1 cellular context compared by ENCODE assay signal in the genomic region with DNA sequence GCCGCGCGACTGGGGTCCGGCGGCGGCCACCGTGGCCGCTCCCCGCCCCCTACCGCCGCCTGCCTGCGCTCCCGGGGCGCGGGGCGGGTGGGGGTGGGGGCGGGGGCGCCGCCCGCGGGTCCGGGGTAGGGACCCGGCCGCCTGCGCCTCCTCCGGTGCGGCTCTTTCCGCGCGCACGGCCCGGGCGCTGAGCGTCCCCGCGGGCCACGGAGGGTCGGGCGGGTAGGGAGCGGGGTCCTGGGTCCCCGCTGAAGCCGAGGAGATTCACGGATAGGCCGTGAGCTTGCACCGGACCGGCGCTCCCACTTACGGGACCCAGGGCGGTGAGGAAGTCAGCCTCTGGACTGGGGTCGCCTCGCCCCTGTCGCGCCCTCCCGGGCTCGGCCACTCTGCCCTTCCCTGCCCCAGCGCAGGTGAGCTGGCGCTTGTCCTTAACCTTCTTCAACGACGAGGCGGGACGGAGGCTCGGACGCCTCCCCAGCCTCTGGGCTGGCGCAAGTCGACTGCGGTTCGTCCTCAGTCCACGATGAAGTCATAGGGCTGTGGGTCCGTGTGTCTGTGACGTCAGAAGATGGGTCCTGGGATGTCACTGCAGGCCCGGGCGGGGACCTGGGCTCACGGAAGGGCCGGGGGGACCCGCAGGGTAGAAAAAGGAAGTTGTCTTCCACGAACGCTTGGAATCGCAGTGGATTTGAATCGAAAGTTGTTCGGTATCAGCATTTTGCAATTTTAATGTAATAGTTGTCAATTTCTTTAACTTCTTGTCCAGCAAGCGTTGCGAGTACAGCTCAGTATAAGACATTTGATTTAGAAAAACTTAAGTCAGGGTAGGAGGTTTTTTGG.
A peak's percentile ranks its signal among the peaks of the same experiment; 100 is the strongest.
TF ChIP-seq lines count a peak whose summit lies in the region.

No MANE protein-coding gene starts in this region.

TF ChIP-seq in K562, 482 proteins besides CTCF, POLR2A, EP300 and RAD21 (continued from another document and continues in another):
- TF ChIP-seq, protein P1, sequence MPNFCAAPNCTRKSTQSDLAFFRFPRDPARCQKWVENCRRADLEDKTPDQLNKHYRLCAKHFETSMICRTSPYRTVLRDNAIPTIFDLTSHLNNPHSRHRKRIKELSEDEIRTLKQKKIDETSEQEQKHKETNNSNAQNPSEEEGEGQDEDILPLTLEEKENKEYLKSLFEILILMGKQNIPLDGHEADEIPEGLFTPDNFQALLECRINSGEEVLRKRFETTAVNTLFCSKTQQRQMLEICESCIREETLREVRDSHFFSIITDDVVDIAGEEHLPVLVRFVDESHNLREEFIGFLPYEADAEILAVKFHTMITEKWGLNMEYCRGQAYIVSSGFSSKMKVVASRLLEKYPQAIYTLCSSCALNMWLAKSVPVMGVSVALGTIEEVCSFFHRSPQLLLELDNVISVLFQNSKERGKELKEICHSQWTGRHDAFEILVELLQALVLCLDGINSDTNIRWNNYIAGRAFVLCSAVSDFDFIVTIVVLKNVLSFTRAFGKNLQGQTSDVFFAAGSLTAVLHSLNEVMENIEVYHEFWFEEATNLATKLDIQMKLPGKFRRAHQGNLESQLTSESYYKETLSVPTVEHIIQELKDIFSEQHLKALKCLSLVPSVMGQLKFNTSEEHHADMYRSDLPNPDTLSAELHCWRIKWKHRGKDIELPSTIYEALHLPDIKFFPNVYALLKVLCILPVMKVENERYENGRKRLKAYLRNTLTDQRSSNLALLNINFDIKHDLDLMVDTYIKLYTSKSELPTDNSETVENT (CRISPR knock-in tag; IDR thresholded peaks at IDR 0.05): no peak
- TF ChIP-seq, protein P2, sequence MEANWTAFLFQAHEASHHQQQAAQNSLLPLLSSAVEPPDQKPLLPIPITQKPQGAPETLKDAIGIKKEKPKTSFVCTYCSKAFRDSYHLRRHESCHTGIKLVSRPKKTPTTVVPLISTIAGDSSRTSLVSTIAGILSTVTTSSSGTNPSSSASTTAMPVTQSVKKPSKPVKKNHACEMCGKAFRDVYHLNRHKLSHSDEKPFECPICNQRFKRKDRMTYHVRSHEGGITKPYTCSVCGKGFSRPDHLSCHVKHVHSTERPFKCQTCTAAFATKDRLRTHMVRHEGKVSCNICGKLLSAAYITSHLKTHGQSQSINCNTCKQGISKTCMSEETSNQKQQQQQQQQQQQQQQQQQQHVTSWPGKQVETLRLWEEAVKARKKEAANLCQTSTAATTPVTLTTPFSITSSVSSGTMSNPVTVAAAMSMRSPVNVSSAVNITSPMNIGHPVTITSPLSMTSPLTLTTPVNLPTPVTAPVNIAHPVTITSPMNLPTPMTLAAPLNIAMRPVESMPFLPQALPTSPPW (CRISPR knock-in tag; IDR thresholded peaks at IDR 0.05): peak; percentile 60
- TF ChIP-seq HOXB6 (CRISPR knock-in tag; IDR thresholded peaks at IDR 0.05; ENCODE audit: borderline replicate concordance) (no peak), MXI1 (IDR thresholded peaks at IDR 0.05; ENCODE audit: low read depth, low read length) (no peak), TFAM (CRISPR knock-in tag; conservative IDR thresholded peaks at IDR 0.05) (no peak), CTBP1 (IDR thresholded peaks at IDR 0.05; ENCODE audit: borderline replicate concordance) (peak; percentile 57; the same call in 1 of the 2 replicates), HIVEP1 (CRISPR knock-in tag; IDR thresholded peaks at IDR 0.05) (no peak), SMAD3 (CRISPR knock-in tag; conservative IDR thresholded peaks at IDR 0.05) (no peak), CCNT2 (IDR thresholded peaks at IDR 0.05; ENCODE audit: borderline replicate concordance, extremely low read depth, insufficient read length, low read depth, low read length) (peak; percentile 40), TCFL5 (CRISPR knock-in tag; conservative IDR thresholded peaks at IDR 0.05) (no peak), ZNF431 (CRISPR knock-in tag; IDR thresholded peaks at IDR 0.05) (no peak), HDAC1 (IDR thresholded peaks at IDR 0.05) (peak in 1 of 2 experiments; percentile 51; a peak in 1 of 4 replicates), HCFC1 (IDR thresholded peaks at IDR 0.05; ENCODE audit: low read depth, low read length) (no peak), GTF2F1 (IDR thresholded peaks at IDR 0.05; ENCODE audit: low read depth, low read length) (no peak), ZNF79 (CRISPR knock-in tag; IDR thresholded peaks at IDR 0.05; ENCODE audit: low read depth) (no peak), CXXC5 (CRISPR knock-in tag; IDR thresholded peaks at IDR 0.05) (peak; percentile 38), TAF7 (tag; IDR thresholded peaks at IDR 0.05) (no peak), ZZZ3 (IDR thresholded peaks at IDR 0.05) (no peak), RBM15 (IDR thresholded peaks at IDR 0.05; ENCODE audit: insufficient read depth, low read length) (no peak), ZNF282 (CRISPR knock-in tag; IDR thresholded peaks at IDR 0.05) (no peak), SREBF1 (IDR thresholded peaks at IDR 0.05; ENCODE audit: borderline replicate concordance, low read depth, low read length) (no peak), GABPB2 (CRISPR knock-in tag; conservative IDR thresholded peaks at IDR 0.05) (no peak), SAFB2 (IDR thresholded peaks at IDR 0.05; ENCODE audit: borderline replicate concordance, low read depth, low read length, severe bottlenecking) (no peak), DDX20 (tag; IDR thresholded peaks at IDR 0.05; ENCODE audit: low read depth) (no peak), ZNF77 (CRISPR knock-in tag; IDR thresholded peaks at IDR 0.05) (no peak), ZNF324 (CRISPR knock-in tag; IDR thresholded peaks at IDR 0.05) (no peak), ZNF644 (tag; IDR thresholded peaks at IDR 0.05; ENCODE audit: low read depth) (no peak), SOX6 (IDR thresholded peaks at IDR 0.05) (0 out of 2 replicates have a peak, but pooled peaks have one; percentile 17), RBFOX2 (IDR thresholded peaks at IDR 0.05; ENCODE audit: low read depth, low read length) (peak; percentile 89), RBM14 (IDR thresholded peaks at IDR 0.05; ENCODE audit: borderline replicate concordance, insufficient read depth, low read depth, low read length) (no peak), MAFG (tag; conservative IDR thresholded peaks at IDR 0.05) (no peak), TRIM24 (IDR thresholded peaks at IDR 0.05) (no peak), POLR2AphosphoS5 (IDR thresholded peaks at IDR 0.05; ENCODE audit: control insufficient read depth, insufficient read depth, low read depth, low read length) (peak; percentile 75), SNRNP70 (optimal IDR thresholded peaks at IDR 0.05; ENCODE audit: low read depth, low read length) (no peak), CCAR2 (IDR thresholded peaks at IDR 0.05; ENCODE audit: low read depth, low read length) (no peak), NBN (IDR thresholded peaks at IDR 0.05; ENCODE audit: low read depth) (peak; percentile 97), BMI1 (IDR thresholded peaks at IDR 0.05; ENCODE audit: low read length) (no peak), MAFF (IDR thresholded peaks at IDR 0.05; ENCODE audit: low read length) (no peak), HDGF (IDR thresholded peaks at IDR 0.05) (no peak), BRCA1 (IDR thresholded peaks at IDR 0.05) (no peak), BRCA1 (CRISPR knock-in tag; IDR thresholded peaks at IDR 0.05) (no peak), NCOA1 (IDR thresholded peaks at IDR 0.05; ENCODE audit: low read depth) (peak; percentile 96), NRF1 (conservative IDR thresholded peaks at IDR 0.05 in 1 of 2, IDR thresholded peaks at IDR 0.05 in 1 of 2) (peak; percentile 74 to 78)
- TF ChIP-seq, protein P3, sequence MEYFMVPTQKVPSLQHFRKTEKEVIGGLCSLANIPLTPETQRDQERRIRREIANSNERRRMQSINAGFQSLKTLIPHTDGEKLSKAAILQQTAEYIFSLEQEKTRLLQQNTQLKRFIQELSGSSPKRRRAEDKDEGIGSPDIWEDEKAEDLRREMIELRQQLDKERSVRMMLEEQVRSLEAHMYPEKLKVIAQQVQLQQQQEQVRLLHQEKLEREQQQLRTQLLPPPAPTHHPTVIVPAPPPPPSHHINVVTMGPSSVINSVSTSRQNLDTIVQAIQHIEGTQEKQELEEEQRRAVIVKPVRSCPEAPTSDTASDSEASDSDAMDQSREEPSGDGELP (CRISPR knock-in tag; IDR thresholded peaks at IDR 0.05; ENCODE audit: borderline replicate concordance): peak; percentile 46; the same call in 1 of the 2 replicates
- TF ChIP-seq, protein P4, sequence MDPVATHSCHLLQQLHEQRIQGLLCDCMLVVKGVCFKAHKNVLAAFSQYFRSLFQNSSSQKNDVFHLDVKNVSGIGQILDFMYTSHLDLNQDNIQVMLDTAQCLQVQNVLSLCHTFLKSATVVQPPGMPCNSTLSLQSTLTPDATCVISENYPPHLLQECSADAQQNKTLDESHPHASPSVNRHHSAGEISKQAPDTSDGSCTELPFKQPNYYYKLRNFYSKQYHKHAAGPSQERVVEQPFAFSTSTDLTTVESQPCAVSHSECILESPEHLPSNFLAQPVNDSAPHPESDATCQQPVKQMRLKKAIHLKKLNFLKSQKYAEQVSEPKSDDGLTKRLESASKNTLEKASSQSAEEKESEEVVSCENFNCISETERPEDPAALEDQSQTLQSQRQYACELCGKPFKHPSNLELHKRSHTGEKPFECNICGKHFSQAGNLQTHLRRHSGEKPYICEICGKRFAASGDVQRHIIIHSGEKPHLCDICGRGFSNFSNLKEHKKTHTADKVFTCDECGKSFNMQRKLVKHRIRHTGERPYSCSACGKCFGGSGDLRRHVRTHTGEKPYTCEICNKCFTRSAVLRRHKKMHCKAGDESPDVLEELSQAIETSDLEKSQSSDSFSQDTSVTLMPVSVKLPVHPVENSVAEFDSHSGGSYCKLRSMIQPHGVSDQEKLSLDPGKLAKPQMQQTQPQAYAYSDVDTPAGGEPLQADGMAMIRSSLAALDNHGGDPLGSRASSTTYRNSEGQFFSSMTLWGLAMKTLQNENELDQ (CRISPR knock-in tag; IDR thresholded peaks at IDR 0.05; ENCODE audit: borderline replicate concordance): no peak
- TF ChIP-seq, protein P5, sequence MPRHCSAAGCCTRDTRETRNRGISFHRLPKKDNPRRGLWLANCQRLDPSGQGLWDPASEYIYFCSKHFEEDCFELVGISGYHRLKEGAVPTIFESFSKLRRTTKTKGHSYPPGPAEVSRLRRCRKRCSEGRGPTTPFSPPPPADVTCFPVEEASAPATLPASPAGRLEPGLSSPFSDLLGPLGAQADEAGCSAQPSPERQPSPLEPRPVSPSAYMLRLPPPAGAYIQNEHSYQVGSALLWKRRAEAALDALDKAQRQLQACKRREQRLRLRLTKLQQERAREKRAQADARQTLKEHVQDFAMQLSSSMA (CRISPR knock-in tag; IDR thresholded peaks at IDR 0.05): no peak
- TF ChIP-seq, protein P6, sequence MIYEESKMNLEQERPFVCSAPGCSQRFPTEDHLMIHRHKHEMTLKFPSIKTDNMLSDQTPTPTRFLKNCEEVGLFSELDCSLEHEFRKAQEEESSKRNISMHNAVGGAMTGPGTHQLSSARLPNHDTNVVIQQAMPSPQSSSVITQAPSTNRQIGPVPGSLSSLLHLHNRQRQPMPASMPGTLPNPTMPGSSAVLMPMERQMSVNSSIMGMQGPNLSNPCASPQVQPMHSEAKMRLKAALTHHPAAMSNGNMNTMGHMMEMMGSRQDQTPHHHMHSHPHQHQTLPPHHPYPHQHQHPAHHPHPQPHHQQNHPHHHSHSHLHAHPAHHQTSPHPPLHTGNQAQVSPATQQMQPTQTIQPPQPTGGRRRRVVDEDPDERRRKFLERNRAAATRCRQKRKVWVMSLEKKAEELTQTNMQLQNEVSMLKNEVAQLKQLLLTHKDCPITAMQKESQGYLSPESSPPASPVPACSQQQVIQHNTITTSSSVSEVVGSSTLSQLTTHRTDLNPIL (CRISPR knock-in tag; IDR thresholded peaks at IDR 0.05): no peak
- TF ChIP-seq, protein P7, sequence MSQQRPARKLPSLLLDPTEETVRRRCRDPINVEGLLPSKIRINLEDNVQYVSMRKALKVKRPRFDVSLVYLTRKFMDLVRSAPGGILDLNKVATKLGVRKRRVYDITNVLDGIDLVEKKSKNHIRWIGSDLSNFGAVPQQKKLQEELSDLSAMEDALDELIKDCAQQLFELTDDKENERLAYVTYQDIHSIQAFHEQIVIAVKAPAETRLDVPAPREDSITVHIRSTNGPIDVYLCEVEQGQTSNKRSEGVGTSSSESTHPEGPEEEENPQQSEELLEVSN (IDR thresholded peaks at IDR 0.05; ENCODE audit: borderline replicate concordance in 1 of 2, extremely low read depth in 1 of 2, insufficient read depth in 1 of 2, insufficient read length in 1 of 2, low read depth in 1 of 2, low read length in 1 of 2, poor library complexity in 1 of 2, severe bottlenecking in 1 of 2): peak in 1 of 2 experiments; percentile 6
- TF ChIP-seq, protein P8, sequence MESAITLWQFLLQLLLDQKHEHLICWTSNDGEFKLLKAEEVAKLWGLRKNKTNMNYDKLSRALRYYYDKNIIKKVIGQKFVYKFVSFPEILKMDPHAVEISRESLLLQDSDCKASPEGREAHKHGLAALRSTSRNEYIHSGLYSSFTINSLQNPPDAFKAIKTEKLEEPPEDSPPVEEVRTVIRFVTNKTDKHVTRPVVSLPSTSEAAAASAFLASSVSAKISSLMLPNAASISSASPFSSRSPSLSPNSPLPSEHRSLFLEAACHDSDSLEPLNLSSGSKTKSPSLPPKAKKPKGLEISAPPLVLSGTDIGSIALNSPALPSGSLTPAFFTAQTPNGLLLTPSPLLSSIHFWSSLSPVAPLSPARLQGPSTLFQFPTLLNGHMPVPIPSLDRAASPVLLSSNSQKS (CRISPR knock-in tag; IDR thresholded peaks at IDR 0.05): no peak
